Comparison of ENCODE assay signal across 1 cellular context in genomic region chr11:76793391-76793811, GRCh38.
TF ChIP-seq lines count a peak whose summit lies in the region.

No MANE protein-coding gene starts in this region.

TF ChIP-seq in SK-N-SH treated with all-trans-retinoic acid at 6 μM for 48 hours, 23 proteins besides CTCF, POLR2A, EP300 and RAD21 (continued from another document):
- TF ChIP-seq, protein P1, sequence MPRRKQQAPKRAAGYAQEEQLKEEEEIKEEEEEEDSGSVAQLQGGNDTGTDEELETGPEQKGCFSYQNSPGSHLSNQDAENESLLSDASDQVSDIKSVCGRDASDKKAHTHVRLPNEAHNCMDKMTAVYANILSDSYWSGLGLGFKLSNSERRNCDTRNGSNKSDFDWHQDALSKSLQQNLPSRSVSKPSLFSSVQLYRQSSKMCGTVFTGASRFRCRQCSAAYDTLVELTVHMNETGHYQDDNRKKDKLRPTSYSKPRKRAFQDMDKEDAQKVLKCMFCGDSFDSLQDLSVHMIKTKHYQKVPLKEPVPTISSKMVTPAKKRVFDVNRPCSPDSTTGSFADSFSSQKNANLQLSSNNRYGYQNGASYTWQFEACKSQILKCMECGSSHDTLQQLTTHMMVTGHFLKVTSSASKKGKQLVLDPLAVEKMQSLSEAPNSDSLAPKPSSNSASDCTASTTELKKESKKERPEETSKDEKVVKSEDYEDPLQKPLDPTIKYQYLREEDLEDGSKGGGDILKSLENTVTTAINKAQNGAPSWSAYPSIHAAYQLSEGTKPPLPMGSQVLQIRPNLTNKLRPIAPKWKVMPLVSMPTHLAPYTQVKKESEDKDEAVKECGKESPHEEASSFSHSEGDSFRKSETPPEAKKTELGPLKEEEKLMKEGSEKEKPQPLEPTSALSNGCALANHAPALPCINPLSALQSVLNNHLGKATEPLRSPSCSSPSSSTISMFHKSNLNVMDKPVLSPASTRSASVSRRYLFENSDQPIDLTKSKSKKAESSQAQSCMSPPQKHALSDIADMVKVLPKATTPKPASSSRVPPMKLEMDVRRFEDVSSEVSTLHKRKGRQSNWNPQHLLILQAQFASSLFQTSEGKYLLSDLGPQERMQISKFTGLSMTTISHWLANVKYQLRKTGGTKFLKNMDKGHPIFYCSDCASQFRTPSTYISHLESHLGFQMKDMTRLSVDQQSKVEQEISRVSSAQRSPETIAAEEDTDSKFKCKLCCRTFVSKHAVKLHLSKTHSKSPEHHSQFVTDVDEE (CRISPR knock-in tag; IDR thresholded peaks at IDR 0.05), result no peak
- no peak for TF ChIP-seq ISL1 (CRISPR knock-in tag; IDR thresholded peaks at IDR 0.05)
- TF ChIP-seq OSR1 (CRISPR knock-in tag; IDR thresholded peaks at IDR 0.05), result no peak
- TF ChIP-seq ZFP30 (CRISPR knock-in tag; IDR thresholded peaks at IDR 0.05), result no peak
- TF ChIP-seq TCF4 (CRISPR knock-in tag; IDR thresholded peaks at IDR 0.05; ENCODE audit: borderline replicate concordance), result no peak
- no peak for TF ChIP-seq PPARA (CRISPR knock-in tag; IDR thresholded peaks at IDR 0.05; ENCODE audit: borderline replicate concordance)
- no peak for TF ChIP-seq ZNF70 (CRISPR knock-in tag; IDR thresholded peaks at IDR 0.05)
- no peak for TF ChIP-seq SNAI2 (CRISPR knock-in tag; IDR thresholded peaks at IDR 0.05)
- TF ChIP-seq ZC3H10 (CRISPR knock-in tag; IDR thresholded peaks at IDR 0.05), result no peak
